Comparison of ENCODE assay signal across 8 cellular contexts in genomic region chr2:46967022-46967591, GRCh38. TPM values are rescaled to one million over a fixed set of nuclear protein-coding genes. Genes with fewer than 3 reads are reported as not detected.
DNase-seq lines count a peak whose midpoint lies in the region; ATAC-seq and TF ChIP-seq lines count a peak whose summit lies in the region.
"Not testable (repeated sequence)": the region's sequence is repeated elsewhere in the genome, so short reads cannot be mapped to it uniquely, and the experiment has no call there.

No MANE protein-coding gene starts in this region.

- H3K36me3 ChIP-seq in mucosa of stomach (ENCODE audit: control insufficient read depth, insufficient read depth, low read length); smooth muscle cell (ENCODE audit: low read depth): not testable (repeated sequence)

- peaks cover 62% of the 10 kb centered on the region for H3K4me1 ChIP-seq in mucosa of stomach (ENCODE audit: control insufficient read depth, insufficient read depth, low read length)
- not testable (repeated sequence) for H3K4me1 ChIP-seq in smooth muscle cell (ENCODE audit: low read depth)

- not testable (repeated sequence) for TF ChIP-seq CTCF in AG04450 (IDR thresholded peaks at IDR 0.05; ENCODE audit: low read depth, low read length); HFF-Myc (IDR thresholded peaks at IDR 0.05; ENCODE audit: low read depth, low read length, missing control alignments); smooth muscle cell (IDR thresholded peaks at IDR 0.05; ENCODE audit: borderline replicate concordance, insufficient read depth, poor library complexity, severe bottlenecking)

- WGBS in smooth muscle cell (ENCODE audit: low lambda C conversion rate) = 48% methylated on average over 12 of the region's 12 CpGs

- POLR2A ChIA-PET in AG04450 (lab: Yijun Ruan, JAX) = interaction anchor here (0.6 kb wide), 1 partner anchor 35 kb away, joined by 6 read pairs; no protein-coding TSS in a partner anchor

- not testable (repeated sequence) for H3K27me3 ChIP-seq in AG04450 (ENCODE audit: control insufficient read depth, insufficient read depth, low read length); mucosa of stomach (ENCODE audit: control insufficient read depth, insufficient read depth, low read length); smooth muscle cell (ENCODE audit: low read depth)

- not testable (repeated sequence) for H3K27ac ChIP-seq in AG04450 (ENCODE audit: low read depth, low read length)
- peak overlapping the region; percentile 86 for H3K27ac ChIP-seq in smooth muscle cell (ENCODE audit: low read depth)

- peak; percentile 89 for DNase-seq in AG04450 (ENCODE audit: low read depth, low spot score)
- DNase-seq in HFF-Myc (ENCODE audit: extremely low read depth, low read depth) = peak; percentile 70
- peak; percentile 95 for DNase-seq in NCI-H226
- peak; percentile 64 for DNase-seq in T1000 (lab: John Stamatoyannopoulos, UW)
- peak; percentile 97 for DNase-seq in dedifferentiated amniotic fluid mesenchymal stem cell (ENCODE audit: extremely low spot score)
- not testable (repeated sequence) for DNase-seq in Right ventricle myocardium superior; smooth muscle cell (lab: John Stamatoyannopoulos, UW; ENCODE audit: unreplicated experiment)

- not testable (repeated sequence) for H3K79me2 ChIP-seq in smooth muscle cell (ENCODE audit: low read depth)

- not testable (repeated sequence) for H4K20me1 ChIP-seq in smooth muscle cell (ENCODE audit: low read depth)

- H3K9ac ChIP-seq in mucosa of stomach (ENCODE audit: low read length) = peak overlapping the region; percentile 40
- peak overlapping the region; percentile 58 for H3K9ac ChIP-seq in smooth muscle cell (ENCODE audit: low read depth)

- intact Hi-C loops in Right ventricle myocardium superior (cut with DNase I) = not testable (repeated sequence)

- CTCF ChIA-PET in AG04450 (lab: Charles Lee) = interaction anchor here (0.7 kb wide), 1 partner anchor 32 kb away, joined by 4 read pairs; no protein-coding TSS in a partner anchor

- peak; percentile 77 for ATAC-seq in Right ventricle myocardium superior (ENCODE audit: poor library complexity)

- H3F3A ChIP-seq in smooth muscle cell (ENCODE audit: low read depth) = not testable (repeated sequence)

- H3K9me3 ChIP-seq in AG04450 (ENCODE audit: control insufficient read depth, insufficient read depth, low read length); mucosa of stomach (ENCODE audit: control insufficient read depth, low read length); smooth muscle cell (replicated peaks; ENCODE audit: low read depth): not testable (repeated sequence)

- H3K4me2 ChIP-seq in smooth muscle cell = peak overlapping the region; percentile 49

- H2AFZ ChIP-seq in smooth muscle cell (ENCODE audit: low read depth) = not testable (repeated sequence)

- not testable (repeated sequence) for H3K4me3 ChIP-seq in AG04450 (ENCODE audit: low read depth, low read length); HFF-Myc (replicated peaks; ENCODE audit: low read depth, low read length); smooth muscle cell
- peak overlapping the region; percentile 9 for H3K4me3 ChIP-seq in mucosa of stomach (ENCODE audit: low read length)

RNA-seq across cellular contexts. Expression of gene TTC7A, which starts 26.1 kb away (rescaled TPM):
- polyA plus RNA-seq in AG04450 (2011; rRNA removed) = 8.4 and 11.0 TPM in 2 replicates
- 13.0 and 13.4 TPM in 2 replicates for polyA minus RNA-seq in AG04450 (2011; rRNA and poly(A)+ RNA removed)
- 9.2 TPM for total RNA-seq in Right ventricle myocardium superior
- total RNA-seq in smooth muscle cell = 10.2 and 10.6 TPM in 2 replicates
- 10.1 and 12.8 TPM in 2 replicates for polyA plus RNA-seq in smooth muscle cell

RNA-seq across cellular contexts. Expression of gene MCFD2, which starts 51.5 kb away (rescaled TPM):
- polyA plus RNA-seq in AG04450 (2011; rRNA removed) = 176 and 231 TPM in 2 replicates
- polyA minus RNA-seq in AG04450 (2011; rRNA and poly(A)+ RNA removed) = 125 and 128 TPM in 2 replicates
- total RNA-seq in Right ventricle myocardium superior = 57.1 TPM
- total RNA-seq in smooth muscle cell = 167 and 232 TPM in 2 replicates
- 100 and 107 TPM in 2 replicates for polyA plus RNA-seq in smooth muscle cell
